ENCODE assay signal across 11 cellular contexts in the genomic region with DNA sequence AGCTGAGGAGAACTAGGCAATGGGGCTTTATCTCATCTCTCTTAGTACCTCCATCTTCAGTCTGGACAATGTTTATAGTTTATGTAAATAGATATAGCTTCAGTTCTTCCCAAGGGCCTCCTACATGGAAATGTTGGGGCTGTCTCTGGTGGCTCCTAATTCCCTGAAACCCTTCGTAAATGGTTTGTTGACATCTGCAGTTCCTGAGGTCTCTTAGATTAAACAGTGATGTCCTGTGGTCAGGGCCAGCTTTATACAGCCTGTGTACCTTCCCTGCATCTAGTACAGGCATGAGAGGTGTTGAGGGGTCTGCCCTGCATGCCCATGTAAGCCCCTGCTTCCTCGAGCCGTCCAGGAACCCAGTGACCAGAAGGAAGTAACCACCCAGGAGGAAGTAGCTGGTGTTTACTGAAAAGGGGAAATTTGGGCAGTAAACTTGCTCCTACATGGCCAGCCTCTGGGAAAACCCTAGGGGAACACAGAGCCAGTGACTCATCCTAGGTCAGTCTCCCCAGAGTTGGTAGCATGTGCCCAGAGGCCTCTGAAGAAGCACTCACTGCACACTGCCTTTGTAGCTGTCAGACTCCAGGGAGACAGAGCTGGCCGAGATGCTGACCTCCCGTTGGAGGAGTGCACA. TPM values are rescaled to one million over a fixed set of nuclear protein-coding genes. Genes with fewer than 3 reads are reported as not detected.
DNase-seq lines count a peak whose midpoint lies in the region; ATAC-seq and TF ChIP-seq lines count a peak whose summit lies in the region.
"Had no signal": no experiment of that assay in that cellular context is flagged by ENCODE, and none has a peak within 500 bp of the region (broad histone marks: within the 10 kb centered on the region; RNA-seq: fewer than 3 reads in every experiment).

No MANE protein-coding gene starts in this region.

- no peaks in the 10 kb centered on the region for H3K9me3 Mint-ChIP-seq in activated T-helper 17 cell treated with anti-CD3 and anti-CD28 coated beads, Interleukin-2, amount 50 U/mL, for 72 hours
- no peaks in the 10 kb centered on the region for H3K9me3 Mint-ChIP-seq in stimulated activated naive CD8-positive, alpha-beta T cell treated with anti-CD3 and anti-CD28 coated beads, Interleukin-15, amount 100 ng/mL, for 72 hours

- intact Hi-C loops in right lobe of liver (cut with DNase I) = no loop called here
- intact Hi-C loops in ascending aorta (cut with DNase I) = no loop called here

- DNase-seq in activated effector memory CD4-positive, alpha-beta T cell treated with anti-CD3 and anti-CD28 coated beads, Interleukin-2, amount 50 U/mL, for 16 hours = peak; percentile 41
- no peak for DNase-seq in activated effector memory CD4-positive, alpha-beta T cell treated with Interleukin-2 at 50 U/mL for 16 hours
- DNase-seq in right lobe of liver (no peak), ascending aorta (ENCODE audit: low spot score in 2 of 2) (no peak)
- DNase-seq in stimulated activated naive CD8-positive, alpha-beta T cell treated with anti-CD3 and anti-CD28 coated beads, Interleukin-15, amount 100 ng/mL, for 72 hours = no peak
- DNase-seq: DMS79, NCI-H2029 had no signal

- 75% methylated on average over 2 of the region's 5 CpGs for WGBS in right lobe of liver (ENCODE audit: insufficient coverage, low coverage, low lambda C conversion rate, missing lambda C conversion rate)

- H3K4me3 Mint-ChIP-seq in activated T-helper 17 cell treated with anti-CD3 and anti-CD28 coated beads, Interleukin-2, amount 50 U/mL, for 72 hours = peak overlapping the region; percentile 28
- H3K4me3 Mint-ChIP-seq in stimulated activated naive CD8-positive, alpha-beta T cell treated with anti-CD3 and anti-CD28 coated beads, Interleukin-15, amount 100 ng/mL, for 72 hours = no peak overlapping the region

- no peaks in the 10 kb centered on the region for H3K36me3 ChIP-seq in right lobe of liver
- H3K36me3 ChIP-seq in ascending aorta = no peaks in the 10 kb centered on the region

- TF ChIP-seq CTCF in right lobe of liver (IDR thresholded peaks at IDR 0.05) (no peak), ascending aorta (IDR thresholded peaks at IDR 0.05) (no peak)

- H3K27me3 ChIP-seq in right lobe of liver = no peaks in the 10 kb centered on the region
- no peaks in the 10 kb centered on the region for H3K27me3 ChIP-seq in ascending aorta

- no peak for TF ChIP-seq POLR2A in right lobe of liver (IDR thresholded peaks at IDR 0.05)

- peaks cover 0 to 6% (median 0%) of the 10 kb centered on the region in 4 donors for H3K4me1 ChIP-seq in right lobe of liver
- peaks cover 0 to 6% of the 10 kb centered on the region in 2 donors for H3K4me1 ChIP-seq in ascending aorta

- H3K27me3 Mint-ChIP-seq in activated T-helper 17 cell treated with anti-CD3 and anti-CD28 coated beads, Interleukin-2, amount 50 U/mL, for 72 hours = no peaks in the 10 kb centered on the region
- H3K27me3 Mint-ChIP-seq in stimulated activated naive CD8-positive, alpha-beta T cell treated with anti-CD3 and anti-CD28 coated beads, Interleukin-15, amount 100 ng/mL, for 72 hours = no peaks in the 10 kb centered on the region

- H3K36me3 Mint-ChIP-seq in activated T-helper 17 cell treated with anti-CD3 and anti-CD28 coated beads, Interleukin-2, amount 50 U/mL, for 72 hours (ENCODE audit: low read depth) = no peaks in the 10 kb centered on the region

- H3K4me1 Mint-ChIP-seq in activated T-helper 17 cell treated with anti-CD3 and anti-CD28 coated beads, Interleukin-2, amount 50 U/mL, for 72 hours = peaks cover 10% of the 10 kb centered on the region
- peaks cover 55% of the 10 kb centered on the region for H3K4me1 Mint-ChIP-seq in stimulated activated naive CD8-positive, alpha-beta T cell treated with anti-CD3 and anti-CD28 coated beads, Interleukin-15, amount 100 ng/mL, for 72 hours

- ATAC-seq in activated T-helper 17 cell treated with anti-CD3 and anti-CD28 coated beads, Interleukin-2, amount 50 U/mL, for 72 hours (replicated peaks) = peak; percentile 65
- ATAC-seq in right lobe of liver (peak in 3 of 4 donors; percentile 23 to 57 (median 44)), GM19035 (IDR thresholded peaks at IDR 0.05; ENCODE audit: unreplicated experiment) (no peak), HG03097 (IDR thresholded peaks at IDR 0.05; ENCODE audit: low FRiP score, unreplicated experiment) (no peak)
- peak; percentile 47 for ATAC-seq in stimulated activated naive CD8-positive, alpha-beta T cell treated with anti-CD3 and anti-CD28 coated beads, Interleukin-15, amount 100 ng/mL, for 72 hours
- ATAC-seq: HCT116 had no signal

- H3K27ac ChIP-seq in right lobe of liver = no peak overlapping the region
- no peak overlapping the region for H3K27ac ChIP-seq in ascending aorta

- peak overlapping the region; percentile 47 for H3K27ac Mint-ChIP-seq in activated T-helper 17 cell treated with anti-CD3 and anti-CD28 coated beads, Interleukin-2, amount 50 U/mL, for 72 hours
- peak overlapping the region; percentile 68 to 80 for H3K27ac Mint-ChIP-seq in stimulated activated naive CD8-positive, alpha-beta T cell treated with anti-CD3 and anti-CD28 coated beads, Interleukin-15, amount 100 ng/mL, for 72 hours

- H3K4me3 ChIP-seq in right lobe of liver (no peak overlapping the region), ascending aorta (no peak overlapping the region)

- H3K9me3 ChIP-seq in right lobe of liver (no peaks in the 10 kb centered on the region), ascending aorta (no peaks in the 10 kb centered on the region)

RNA-seq across cellular contexts. Expression of gene TBC1D2B, which starts 4.7 kb away (rescaled TPM):
- 100 to 1,000 TPM in 1 of 2 donors, 10 to 100 TPM in 1; 86.1 to 109 TPM for total RNA-seq in activated T-helper 17 cell treated with anti-CD3 and anti-CD28 coated beads, Interleukin-2, amount 50 U/mL, for 72 hours
- 10 to 100 TPM; 23.7 to 81.4 (median 29.6) TPM for total RNA-seq in right lobe of liver
- total RNA-seq in ascending aorta = 63.3 TPM

RNA-seq across cellular contexts. Expression of gene SH2D7, which starts 10.1 kb away (rescaled TPM):
- not detected for total RNA-seq in activated T-helper 17 cell treated with anti-CD3 and anti-CD28 coated beads, Interleukin-2, amount 50 U/mL, for 72 hours
- total RNA-seq in right lobe of liver = not detected
- total RNA-seq in ascending aorta = not detected

RNA-seq across cellular contexts. Expression of gene CIB2, which starts 49.0 kb away (rescaled TPM):
- total RNA-seq in activated T-helper 17 cell treated with anti-CD3 and anti-CD28 coated beads, Interleukin-2, amount 50 U/mL, for 72 hours = 1 to 10 TPM in 1 of 2 donors, under 1 TPM in 1; 0.65 to 1.7 TPM
- 1 to 10 TPM in 2 of 6 experiments, under 1 TPM in 3, not detected in 1; 0.22 to 1.3 (median 0.74) TPM for total RNA-seq in right lobe of liver
- 6.7 TPM for total RNA-seq in ascending aorta

Comparison
In these comparisons a context has a peak if more than half of its experiments do, and no peak if none do; other contexts are left out.
1. ATAC-seq: peak in activated T-helper 17 cell treated with anti-CD3 and anti-CD28 coated beads, Interleukin-2, amount 50 U/mL, for 72 hours (single experiment), right lobe of liver (3 of 4) and stimulated activated naive CD8-positive, alpha-beta T cell treated with anti-CD3 and anti-CD28 coated beads, Interleukin-15, amount 100 ng/mL, for 72 hours (single experiment); none in GM19035 (single experiment) and HG03097 (single experiment).